In genomic region chr13:34578917-34579316, GRCh38 we compare ENCODE assay signal across 18 cellular contexts.
DNase-seq lines count a peak whose midpoint lies in the region; ATAC-seq, FAIRE-seq and TF ChIP-seq lines count a peak whose summit lies in the region.
"Had no signal": no experiment of that assay in that cellular context is flagged by ENCODE, and none has a peak within 500 bp of the region (broad histone marks: within the 10 kb centered on the region; RNA-seq: fewer than 3 reads in every experiment).

No MANE protein-coding gene starts in this region.

- FAIRE-seq in RCC 7860 (lab: Jason Lieb, UNC) = peak; percentile 38
- FAIRE-seq: D721Med, GM12891, GM18507, H54 had no signal

- peak overlapping the region; percentile 61 for H3K27ac ChIP-seq in VCaP
- H3K27ac ChIP-seq: BLaER1 treated with 17β-estradiol and CSF1 and Interleukin-3, amounts not matched to agents 10 nM and 100 nM had no signal

- ATAC-seq in GM18519 (IDR thresholded peaks at IDR 0.05; ENCODE audit: low FRiP score, unreplicated experiment) (no peak), HG02759 (IDR thresholded peaks at IDR 0.05; ENCODE audit: unreplicated experiment) (no peak)

- no peak for TF ChIP-seq CTCF in VCaP (conservative IDR thresholded peaks at IDR 0.05)

- peak; percentile 3 for DNase-seq in EH (ENCODE audit: low read depth)
- no peak for DNase-seq in RCC 7860 (ENCODE audit: low spot score)
- DNase-seq in NCI-H187 treated with DMSO at 0.1 percent for 48 hours (lab: John Stamatoyannopoulos, UW) = no peak
- DNase-seq: BE2C; CD4-positive, alpha-beta T cell; CD8-positive, alpha-beta memory T cell; DMS 273 treated with DMSO at 0.1 percent for 48 hours; DMS79; GF-D8; GOT3 had no signal
